In the genomic region with DNA sequence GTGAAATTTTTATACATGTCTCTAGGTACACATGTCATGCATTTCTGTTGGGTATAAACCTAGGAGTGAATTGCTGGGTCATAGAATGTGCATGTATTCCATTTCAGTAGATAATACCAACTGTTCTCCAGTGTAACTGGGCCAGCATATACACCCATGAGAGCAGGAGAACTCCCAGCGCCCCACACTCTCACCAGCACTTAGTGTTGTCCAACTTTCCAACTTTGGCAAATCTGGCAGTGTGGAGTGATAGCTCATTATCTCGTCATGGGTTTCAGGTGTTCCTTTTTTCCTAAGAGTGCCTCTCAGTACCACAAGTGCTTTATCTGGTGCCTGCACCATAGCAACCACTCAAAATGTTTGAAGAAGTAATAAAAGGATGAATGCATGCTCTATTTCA, we compare ENCODE assay signal across 17 cellular contexts.
DNase-seq lines count a peak whose midpoint lies in the region; ATAC-seq and FAIRE-seq lines count a peak whose summit lies in the region.
"Had no signal": no experiment of that assay in that cellular context is flagged by ENCODE, and none has a peak within 500 bp of the region (broad histone marks: within the 10 kb centered on the region; RNA-seq: fewer than 3 reads in every experiment).

No MANE protein-coding gene starts in this region.

- DNase-seq in NCI-H748 (lab: John Stamatoyannopoulos, UW; ENCODE audit: unreplicated experiment) (peak; percentile 28), NCI-H748 treated with DMSO at 0.1 percent for 48 hours (lab: John Stamatoyannopoulos, UW) (no peak), NCI-H2029 (lab: John Stamatoyannopoulos, UW) (peak; percentile 52), NCI-H2196 (lab: John Stamatoyannopoulos, UW; ENCODE audit: unreplicated experiment) (peak; percentile 38), DMS114 treated with DMSO at 0.1 percent for 48 hours (lab: John Stamatoyannopoulos, UW; ENCODE audit: unreplicated experiment) (no peak), RCC 7860 (ENCODE audit: low spot score) (no peak)
- DNase-seq: 8988T; AML-193; Caco-2; CD8-positive, alpha-beta memory T cell; DND-41; GDM1; HCEC 1CT had no signal

- ATAC-seq in HG03095 (IDR thresholded peaks at IDR 0.05; ENCODE audit: unreplicated experiment) = no peak
- ATAC-seq: K562 had no signal

- no peak for FAIRE-seq in RCC 7860 (lab: Jason Lieb, UNC)
- FAIRE-seq: GM12892, GM19239, K562 had no signal

Comparison
In these comparisons a context has a peak if more than half of its experiments do, and no peak if none do; other contexts are left out.
1. DNase-seq: peak in NCI-H748 (single experiment), NCI-H2029 (single experiment) and NCI-H2196 (single experiment); none in NCI-H748 treated with DMSO at 0.1 percent for 48 hours (single experiment), DMS114 treated with DMSO at 0.1 percent for 48 hours (single experiment) and RCC 7860 (single experiment).